ENCODE assay signal across 30 cellular contexts in genomic region chr3:166446291-166446690, GRCh38.
DNase-seq lines count a peak whose midpoint lies in the region; ATAC-seq, FAIRE-seq and TF ChIP-seq lines count a peak whose summit lies in the region.
"Had no signal": no experiment of that assay in that cellular context is flagged by ENCODE, and none has a peak within 500 bp of the region (broad histone marks: within the 10 kb centered on the region; RNA-seq: fewer than 3 reads in every experiment).

No MANE protein-coding gene starts in this region.

- no peak overlapping the region for H3K4me3 Mint-ChIP-seq in stimulated activated naive CD8-positive, alpha-beta T cell treated with anti-CD3 and anti-CD28 coated beads, Interleukin-15, amount 100 ng/mL, for 72 hours
- H3K4me3 Mint-ChIP-seq: activated naive CD8-positive, alpha-beta T cell treated with anti-CD3 and anti-CD28 coated beads, Interleukin-2, amount 10 ng/mL, durations not matched to agents 7 days and 5 days; endodermal cell had no signal

- H3K4me1 ChIP-seq in kidney (ENCODE audit: control insufficient read depth in 1 of 2, insufficient read depth in 1 of 2, low read depth in 1 of 2, low read length in 2 of 2), result no peaks in the 10 kb centered on the region
- H3K4me1 ChIP-seq: BLaER1 treated with 17β-estradiol and CSF1 and Interleukin-3, amounts not matched to agents 10 nM and 100 nM; psoas muscle; upper lobe of left lung had no signal

- intact Hi-C loops in kidney (cut with DNase I), result no loop called here

- H3K27me3 ChIP-seq in AG04450 (ENCODE audit: control insufficient read depth, insufficient read depth, low read length), result no peaks in the 10 kb centered on the region
- no peaks in the 10 kb centered on the region for H3K27me3 ChIP-seq in MG63
- no peaks in the 10 kb centered on the region for H3K27me3 ChIP-seq in brain microvascular endothelial cell (replicated peaks)
- H3K27me3 ChIP-seq: BLaER1 treated with 17β-estradiol and CSF1 and Interleukin-3, amounts not matched to agents 10 nM and 100 nM; neutrophil; upper lobe of left lung had no signal

- no peak overlapping the region for H3K27ac ChIP-seq in AG04450 (ENCODE audit: low read depth, low read length)
- H3K27ac ChIP-seq in brain microvascular endothelial cell, result no peak overlapping the region
- H3K27ac ChIP-seq in kidney (ENCODE audit: low read depth in 2 of 2, low read length in 2 of 2), result no peak overlapping the region
- H3K27ac ChIP-seq: BLaER1 treated with 17β-estradiol and CSF1 and Interleukin-3, amounts not matched to agents 10 nM and 100 nM; neutrophil; psoas muscle; upper lobe of left lung had no signal

- in situ Hi-C loops in brain microvascular endothelial cell (cut with HindIII; ENCODE audit: low pct_ligation_motif_present, low sequenced_read_pairs), result no loop called here

- H3K4me3 ChIP-seq in AG04450 (ENCODE audit: low read depth, low read length), result no peak overlapping the region
- H3K4me3 ChIP-seq in MG63, result no peak overlapping the region
- H3K4me3 ChIP-seq in brain microvascular endothelial cell (ENCODE audit: low read depth, low read length), result no peak overlapping the region
- H3K4me3 ChIP-seq in kidney (ENCODE audit: low read length in 2 of 2), result no peak overlapping the region
- H3K4me3 ChIP-seq: BLaER1 treated with 17β-estradiol and CSF1 and Interleukin-3, amounts not matched to agents 10 nM and 100 nM; psoas muscle; upper lobe of left lung had no signal

- H3K27me3 Mint-ChIP-seq in stimulated activated naive CD8-positive, alpha-beta T cell treated with anti-CD3 and anti-CD28 coated beads, Interleukin-15, amount 100 ng/mL, for 72 hours, result no peaks in the 10 kb centered on the region
- H3K27me3 Mint-ChIP-seq: activated naive CD8-positive, alpha-beta T cell treated with anti-CD3 and anti-CD28 coated beads, Interleukin-2, amount 10 ng/mL, durations not matched to agents 7 days and 5 days had no signal

- peaks cover 0 to 8% of the 10 kb centered on the region in 2 donors for H3K9me3 Mint-ChIP-seq in stimulated activated naive CD8-positive, alpha-beta T cell treated with anti-CD3 and anti-CD28 coated beads, Interleukin-15, amount 100 ng/mL, for 72 hours
- H3K9me3 Mint-ChIP-seq: endodermal cell had no signal

- FAIRE-seq in kidney (lab: Jason Lieb, UNC), result peak; percentile 45
- FAIRE-seq in GM19239 (lab: Jason Lieb, UNC), result no peak

- ATAC-seq in HG03045 (IDR thresholded peaks at IDR 0.05; ENCODE audit: unreplicated experiment), result no peak
- no peak for ATAC-seq in stimulated activated naive CD8-positive, alpha-beta T cell treated with anti-CD3 and anti-CD28 coated beads, Interleukin-15, amount 100 ng/mL, for 72 hours
- ATAC-seq: left colon, psoas muscle had no signal

- H3K4me1 Mint-ChIP-seq in stimulated activated naive CD8-positive, alpha-beta T cell treated with anti-CD3 and anti-CD28 coated beads, Interleukin-15, amount 100 ng/mL, for 72 hours, result no peaks in the 10 kb centered on the region
- H3K4me1 Mint-ChIP-seq: activated naive CD8-positive, alpha-beta T cell treated with anti-CD3 and anti-CD28 coated beads, Interleukin-2, amount 10 ng/mL, durations not matched to agents 7 days and 5 days had no signal

- peak; percentile 39 for DNase-seq in AG04450 (ENCODE audit: low read depth, low spot score)
- DNase-seq in MG63, result peak; percentile 51
- DNase-seq in brain microvascular endothelial cell, result peak; percentile 15
- DNase-seq in kidney, result no peak
- DNase-seq in SHP77 treated with DMSO at 0.1 percent for 48 hours (lab: John Stamatoyannopoulos, UW), result no peak
- DNase-seq in stimulated activated naive CD8-positive, alpha-beta T cell treated with anti-CD3 and anti-CD28 coated beads, Interleukin-15, amount 100 ng/mL, for 72 hours, result no peak
- DNase-seq in GM19239 (ENCODE audit: insufficient read length, low spot score), result no peak
- DNase-seq: ACHN; activated CD4-positive, alpha-beta T cell treated with anti-CD3 and anti-CD28 coated beads, Interleukin-2, amount 50 U/mL, for 48 hours; activated CD4-positive, CD25-positive, alpha-beta regulatory T cell; activated CD8-positive, alpha-beta memory T cell treated with anti-CD3 and anti-CD28 coated beads, Interleukin-2, amount 50 U/mL, for 48 hours; activated naive CD8-positive, alpha-beta T cell treated with anti-CD3 and anti-CD28 coated beads, Interleukin-2, amount 10 ng/mL, durations not matched to agents 7 days and 5 days; COR-L47; DND-41; endodermal cell; glutamatergic neuron; HCEC 1CT; Kasumi-1; left colon; mesendoderm; NCI-H1092 treated with DMSO at 0.1 percent for 48 hours; NCI-H1930; psoas muscle; stimulated activated CD4-positive, alpha-beta T cell treated with anti-CD3 and anti-CD28 coated beads, Interleukin-1b, Interleukin-23, amount 100 ng/mL, for 48 hours; SW 1271; T1000; upper lobe of left lung had no signal

- POLR2A ChIA-PET in AG04450 (lab: Yijun Ruan, JAX), result no interaction called here

- TF ChIP-seq CTCF in AG04450 (IDR thresholded peaks at IDR 0.05; ENCODE audit: low read depth, low read length) (no peak), brain microvascular endothelial cell (IDR thresholded peaks at IDR 0.05; ENCODE audit: low read depth, low read length, missing control alignments) (no peak), kidney (IDR thresholded peaks at IDR 0.05; ENCODE audit: borderline replicate concordance, extremely low read depth, insufficient read depth) (no peak)

- CTCF ChIA-PET in AG04450 (lab: Charles Lee), result interaction anchor here (0.6 to 0.8 kb wide), 2 partner anchors 32 to 590 kb away, joined by 3 read pairs; no protein-coding TSS in a partner anchor

- no peak overlapping the region for H3K9ac ChIP-seq in kidney (ENCODE audit: low read length in 2 of 2)
- H3K9ac ChIP-seq: BLaER1 treated with 17β-estradiol and CSF1 and Interleukin-3, amounts not matched to agents 10 nM and 100 nM had no signal

- H3K36me3 ChIP-seq in MG63, result no peaks in the 10 kb centered on the region
- H3K36me3 ChIP-seq in brain microvascular endothelial cell (replicated peaks), result no peaks in the 10 kb centered on the region
- no peaks in the 10 kb centered on the region for H3K36me3 ChIP-seq in kidney (ENCODE audit: control insufficient read depth in 1 of 2, insufficient read depth in 2 of 2, low read length in 2 of 2)
- H3K36me3 ChIP-seq: BLaER1 treated with 17β-estradiol and CSF1 and Interleukin-3, amounts not matched to agents 10 nM and 100 nM; neutrophil; upper lobe of left lung had no signal

- H3K27ac Mint-ChIP-seq in stimulated activated naive CD8-positive, alpha-beta T cell treated with anti-CD3 and anti-CD28 coated beads, Interleukin-15, amount 100 ng/mL, for 72 hours, result no peak overlapping the region
- H3K27ac Mint-ChIP-seq: activated naive CD8-positive, alpha-beta T cell treated with anti-CD3 and anti-CD28 coated beads, Interleukin-2, amount 10 ng/mL, durations not matched to agents 7 days and 5 days; endodermal cell had no signal

- H3K9me3 ChIP-seq in AG04450 (ENCODE audit: control insufficient read depth, insufficient read depth, low read length) (peaks cover 5% of the 10 kb centered on the region), MG63 (peaks cover 3% of the 10 kb centered on the region), kidney (ENCODE audit: control insufficient read depth in 1 of 2, low read length in 2 of 2) (no peaks in the 10 kb centered on the region)
- H3K9me3 ChIP-seq: psoas muscle had no signal

Comparison
In these comparisons a context has a peak if more than half of its experiments do, and no peak if none do; other contexts are left out.
1. DNase-seq: peak in AG04450 (single experiment), MG63 (single experiment) and brain microvascular endothelial cell (single experiment); none in kidney (single experiment), SHP77 treated with DMSO at 0.1 percent for 48 hours (single experiment), stimulated activated naive CD8-positive, alpha-beta T cell treated with anti-CD3 and anti-CD28 coated beads, Interleukin-15, amount 100 ng/mL, for 72 hours (0 of 2) and GM19239 (single experiment).